ENCODE assay signal across 17 cellular contexts in the genomic region with DNA sequence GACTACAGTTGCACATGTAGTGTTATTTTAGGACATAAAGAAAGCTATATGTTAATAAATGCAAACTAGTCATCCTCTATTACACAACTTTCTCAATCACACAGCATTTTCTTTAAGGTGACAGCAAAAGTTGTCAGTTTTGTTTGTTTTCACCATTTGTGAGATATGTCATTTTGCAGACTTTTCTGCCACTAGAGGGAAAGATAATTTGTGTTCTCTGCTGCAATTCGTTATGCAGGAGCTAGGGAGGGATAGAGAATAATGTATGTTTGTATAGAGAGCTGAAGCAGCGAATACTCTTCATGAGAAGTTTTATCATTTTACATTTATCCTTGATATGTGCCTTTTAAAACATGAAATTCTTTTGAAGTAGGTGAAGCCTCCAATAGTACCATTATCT.
DNase-seq lines count a peak whose midpoint lies in the region; ATAC-seq and TF ChIP-seq lines count a peak whose summit lies in the region.
"Had no signal": no experiment of that assay in that cellular context is flagged by ENCODE, and none has a peak within 500 bp of the region (broad histone marks: within the 10 kb centered on the region; RNA-seq: fewer than 3 reads in every experiment).

No MANE protein-coding gene starts in this region.

- H3K27me3 Mint-ChIP-seq in brain, result no peaks in the 10 kb centered on the region
- peaks cover 19% of the 10 kb centered on the region for H3K27me3 Mint-ChIP-seq in osteocyte (ENCODE audit: unreplicated experiment)
- H3K27me3 Mint-ChIP-seq: CD4-positive, CD25-positive, alpha-beta regulatory T cell had no signal

- H3K4me1 Mint-ChIP-seq in brain, result no peaks in the 10 kb centered on the region
- no peaks in the 10 kb centered on the region for H3K4me1 Mint-ChIP-seq in osteocyte (ENCODE audit: unreplicated experiment)
- H3K4me1 Mint-ChIP-seq: CD4-positive, CD25-positive, alpha-beta regulatory T cell had no signal

- no peaks in the 10 kb centered on the region for H3K4me1 ChIP-seq in spleen
- H3K4me1 ChIP-seq: adrenal gland, esophagus squamous epithelium, tibial artery had no signal

- intact Hi-C loops in spleen (cut with DNase I; ENCODE audit: low total_unique reads), result no loop called here

- no peaks in the 10 kb centered on the region for H3K36me3 ChIP-seq in spleen
- H3K36me3 ChIP-seq: adrenal gland, esophagus squamous epithelium, tibial artery had no signal

- no peak overlapping the region for H3K27ac ChIP-seq in spleen
- H3K27ac ChIP-seq: adrenal gland, esophagus squamous epithelium, tibial artery had no signal

- no peaks in the 10 kb centered on the region for H3K27me3 ChIP-seq in spleen (replicated peaks in 1 of 7)
- H3K27me3 ChIP-seq: adrenal gland, esophagus squamous epithelium, tibial artery had no signal

- DNase-seq in GM12865 (ENCODE audit: low read depth) (no peak), NAMALWA (ENCODE audit: low spot score) (peak; percentile 75), osteocyte (ENCODE audit: extremely low spot score, unreplicated experiment) (no peak), spleen (no peak)
- no peak for DNase-seq in activated CD4-positive, CD25-positive, alpha-beta regulatory T cell (lab: John Stamatoyannopoulos, UW)
- DNase-seq: activated CD4-positive, alpha-beta T cell treated with anti-CD3 and anti-CD28 coated beads, Interleukin-2, amount 50 U/mL, for 1 hour; activated T-cell treated with anti-CD3 and anti-CD28 coated beads, Interleukin-2, amount 50 U/mL, for 48 hours; adrenal gland; CD4-positive, CD25-positive, alpha-beta regulatory T cell; cortex of kidney; esophagus squamous epithelium; GOT3; NCI-H187; tibial artery had no signal

- TF ChIP-seq CTCF in GM12865 (IDR thresholded peaks at IDR 0.05; ENCODE audit: insufficient read depth, low read depth, low read length, missing control alignments), result peak; percentile 4
- peak; percentile 47 to 57 for TF ChIP-seq CTCF in brain (conservative IDR thresholded peaks at IDR 0.05)
- TF ChIP-seq CTCF in osteocyte (IDR thresholded peaks at IDR 0.05), result peak; percentile 44
- no peak for TF ChIP-seq CTCF in spleen (IDR thresholded peaks at IDR 0.05 in 8 of 11, conservative IDR thresholded peaks at IDR 0.05 in 3 of 11)

- no peaks in the 10 kb centered on the region for H3K9me3 Mint-ChIP-seq in brain
- H3K9me3 Mint-ChIP-seq in osteocyte (ENCODE audit: unreplicated experiment), result no peaks in the 10 kb centered on the region

- H3K36me3 Mint-ChIP-seq in brain (no peaks in the 10 kb centered on the region), osteocyte (ENCODE audit: unreplicated experiment) (no peaks in the 10 kb centered on the region)
- H3K36me3 Mint-ChIP-seq: CD4-positive, CD25-positive, alpha-beta regulatory T cell had no signal

- no peak overlapping the region for H3K27ac Mint-ChIP-seq in brain
- H3K27ac Mint-ChIP-seq in osteocyte (ENCODE audit: unreplicated experiment), result no peak overlapping the region
- H3K27ac Mint-ChIP-seq: CD4-positive, CD25-positive, alpha-beta regulatory T cell had no signal

- no peak for ATAC-seq in HG02938 (IDR thresholded peaks at IDR 0.05; ENCODE audit: unreplicated experiment)
- ATAC-seq: Right ventricle myocardium inferior had no signal

- no peak for TF ChIP-seq POLR2A in spleen (IDR thresholded peaks at IDR 0.05)

- no peaks in the 10 kb centered on the region for H3K9me3 ChIP-seq in spleen
- H3K9me3 ChIP-seq: adrenal gland, esophagus squamous epithelium, tibial artery had no signal

- WGBS in spleen, 5 donors, result 54 to 67% (median 59%) methylated on average over 2 of the region's 2 CpGs

- H3K4me3 ChIP-seq in GM12865 (ENCODE audit: low read depth, low read length) (no peak overlapping the region), spleen (no peak overlapping the region)
- H3K4me3 ChIP-seq: adrenal gland, esophagus squamous epithelium, tibial artery had no signal

- H3K4me3 Mint-ChIP-seq in brain, result no peak overlapping the region
- H3K4me3 Mint-ChIP-seq in osteocyte (ENCODE audit: unreplicated experiment), result no peak overlapping the region
- H3K4me3 Mint-ChIP-seq: CD4-positive, CD25-positive, alpha-beta regulatory T cell had no signal

Comparison
In these comparisons a context has a peak if more than half of its experiments do, and no peak if none do; other contexts are left out.
1. CTCF ChIP-seq: peak in GM12865 (single experiment), brain (2 of 2) and osteocyte (single experiment); none in spleen (0 of 11).